In genomic region chr14:26484562-26484961, GRCh38 we compare ENCODE assay signal across 22 cellular contexts.
DNase-seq lines count a peak whose midpoint lies in the region; ATAC-seq, FAIRE-seq and TF ChIP-seq lines count a peak whose summit lies in the region.
"Had no signal": no experiment of that assay in that cellular context is flagged by ENCODE, and none has a peak within 500 bp of the region (broad histone marks: within the 10 kb centered on the region; RNA-seq: fewer than 3 reads in every experiment).

No MANE protein-coding gene starts in this region.

- H4K8ac ChIP-seq in mesenchymal stem cell (ENCODE audit: low read length), result no peak overlapping the region

- POLR2A ChIA-PET in HepG2 (lab: Yijun Ruan, JAX), result no interaction called here

- no peaks in the 10 kb centered on the region for H3K79me1 ChIP-seq in mesenchymal stem cell (replicated peaks; ENCODE audit: low read length, poor library complexity, severe bottlenecking)

- ATAC-seq in HepG2 (no peak), right lobe of liver (no peak)
- ATAC-seq: GM12878 had no signal

- H3K18ac ChIP-seq in mesenchymal stem cell (ENCODE audit: low read depth in 1 of 2, low read length in 2 of 2), result no peak overlapping the region

- H3K79me2 ChIP-seq in HepG2 (ENCODE audit: insufficient read depth, low read length), result no peaks in the 10 kb centered on the region
- no peaks in the 10 kb centered on the region for H3K79me2 ChIP-seq in OCI-LY3 (ENCODE audit: low read length)

- H3K27ac Mint-ChIP-seq in activated naive CD4-positive, alpha-beta T cell treated with anti-CD3 and anti-CD28 coated beads, Interleukin-2, amount 10 ng/mL, durations not matched to agents 7 days and 5 days, result no peak overlapping the region
- H3K27ac Mint-ChIP-seq: CD14-positive monocyte; CD4-positive, CD25-positive, alpha-beta regulatory T cell; CD8-positive, alpha-beta memory T cell had no signal

- H2BK15ac ChIP-seq in mesenchymal stem cell (ENCODE audit: low read depth, poor library complexity, severe bottlenecking), result no peak overlapping the region

- no peaks in the 10 kb centered on the region for H3K4me1 Mint-ChIP-seq in activated naive CD4-positive, alpha-beta T cell treated with anti-CD3 and anti-CD28 coated beads, Interleukin-2, amount 10 ng/mL, durations not matched to agents 7 days and 5 days
- H3K4me1 Mint-ChIP-seq: CD14-positive monocyte; CD4-positive, alpha-beta memory T cell; CD4-positive, CD25-positive, alpha-beta regulatory T cell; CD8-positive, alpha-beta memory T cell had no signal

- no peak overlapping the region for H3K23ac ChIP-seq in mesenchymal stem cell (ENCODE audit: low read length in 2 of 2)

- H3K4ac ChIP-seq in mesenchymal stem cell (ENCODE audit: low read depth in 1 of 2, low read length in 2 of 2), result no peak overlapping the region

- CTCF ChIA-PET in HepG2 (lab: Yijun Ruan, JAX; ENCODE audit: low intra/inter-chr PET ratio, low total read pairs), result no interaction called here
- CTCF ChIA-PET in activated naive CD4-positive, alpha-beta T cell treated with anti-CD3 and anti-CD28 coated beads, Interleukin-2, amount 10 ng/mL, durations not matched to agents 7 days and 5 days (lab: Charles Lee), result no interaction called here

- intact Hi-C loops in HepG2 (cut with micrococcal nuclease; ENCODE audit: unreplicated experiment), result no loop called here
- intact Hi-C loops in right lobe of liver (cut with DNase I), result no loop called here

- BruUV-seq in HepG2 (replicated peaks; lab: Mats Ljungman, UMichigan), result no TSS peak

- DNase-seq in HepG2 (ENCODE audit: low spot score) (no peak), right lobe of liver (no peak), mesenchymal stem cell (no peak), DMS 273 (lab: John Stamatoyannopoulos, UW; ENCODE audit: unreplicated experiment) (no peak)
- DNase-seq in activated naive CD4-positive, alpha-beta T cell treated with anti-CD3 and anti-CD28 coated beads, Interleukin-2, amount 10 ng/mL, durations not matched to agents 7 days and 5 days, result no peak
- DNase-seq: ACHN; BE2C; CD4-positive, alpha-beta memory T cell; CD4-positive, CD25-positive, alpha-beta regulatory T cell; CD8-positive, alpha-beta memory T cell; COR-L47; DMS79 treated with DMSO at 0.1 percent for 48 hours; GDM1 had no signal

- TF ChIP-seq EP300 in HepG2 (IDR thresholded peaks at IDR 0.05; ENCODE audit: low read depth in 2 of 2, low read length in 2 of 2), result no peak
- no peak for TF ChIP-seq EP300 in HepG2 (CRISPR knock-in tag; IDR thresholded peaks at IDR 0.05; ENCODE audit: borderline replicate concordance)

- H3K9ac ChIP-seq in HepG2 (ENCODE audit: insufficient read depth, low read depth, low read length) (no peak overlapping the region), OCI-LY3 (ENCODE audit: low read length) (no peak overlapping the region), mesenchymal stem cell (ENCODE audit: low read length) (no peak overlapping the region)
- H3K9ac ChIP-seq: BLaER1 had no signal

- TF ChIP-seq CTCF in HepG2 (CRISPR knock-in tag; IDR thresholded peaks at IDR 0.05) (no peak), right lobe of liver (IDR thresholded peaks at IDR 0.05) (no peak), OCI-LY3 (IDR thresholded peaks at IDR 0.05; ENCODE audit: low read depth, low read length) (no peak)

- no peaks in the 10 kb centered on the region for H3K36me3 Mint-ChIP-seq in activated naive CD4-positive, alpha-beta T cell treated with anti-CD3 and anti-CD28 coated beads, Interleukin-2, amount 10 ng/mL, durations not matched to agents 7 days and 5 days
- H3K36me3 Mint-ChIP-seq: CD14-positive monocyte; CD4-positive, alpha-beta memory T cell; CD4-positive, CD25-positive, alpha-beta regulatory T cell; CD8-positive, alpha-beta memory T cell had no signal

- H3K36me3 ChIP-seq in HepG2 (replicated peaks in 1 of 2; ENCODE audit: control insufficient read depth in 1 of 2, insufficient read depth in 2 of 2, low read length in 2 of 2), result no peaks in the 10 kb centered on the region
- no peaks in the 10 kb centered on the region for H3K36me3 ChIP-seq in right lobe of liver
- no peaks in the 10 kb centered on the region for H3K36me3 ChIP-seq in OCI-LY3 (replicated peaks; ENCODE audit: low read depth, low read length)
- no peaks in the 10 kb centered on the region for H3K36me3 ChIP-seq in ectodermal cell (ENCODE audit: control insufficient read depth, insufficient read depth, low read length)
- H3K36me3 ChIP-seq in mesenchymal stem cell (ENCODE audit: control insufficient read depth in 1 of 2, insufficient read depth in 2 of 2, low read depth in 1 of 2, low read length in 2 of 2), result peaks cover 0 to 9% of the 10 kb centered on the region in 2 experiments
- H3K36me3 ChIP-seq: BE2C, BLaER1 had no signal

- H2AFZ ChIP-seq in HepG2 (ENCODE audit: low read length) (no peak overlapping the region), OCI-LY3 (ENCODE audit: low read depth, low read length) (0 out of 2 replicates have a peak overlapping the region, but pooled peaks have one; percentile 39), mesenchymal stem cell (ENCODE audit: low read depth, low read length) (no peak overlapping the region)

- no peak overlapping the region for H2BK120ac ChIP-seq in mesenchymal stem cell (ENCODE audit: low read depth, low read length)

- no peaks in the 10 kb centered on the region for H4K20me1 ChIP-seq in HepG2 (ENCODE audit: insufficient read depth, low read length)
- no peaks in the 10 kb centered on the region for H4K20me1 ChIP-seq in OCI-LY3 (ENCODE audit: insufficient read depth, low read length)
- H4K20me1 ChIP-seq: BLaER1 had no signal

- no peaks in the 10 kb centered on the region for H3K27me3 Mint-ChIP-seq in activated naive CD4-positive, alpha-beta T cell treated with anti-CD3 and anti-CD28 coated beads, Interleukin-2, amount 10 ng/mL, durations not matched to agents 7 days and 5 days
- H3K27me3 Mint-ChIP-seq: CD4-positive, alpha-beta memory T cell; CD4-positive, CD25-positive, alpha-beta regulatory T cell; CD8-positive, alpha-beta memory T cell had no signal

- TF ChIP-seq POLR2A in HepG2 (IDR thresholded peaks at IDR 0.05; ENCODE audit: insufficient read depth in 1 of 2, low read depth in 2 of 2, low read length in 2 of 2) (no peak), right lobe of liver (IDR thresholded peaks at IDR 0.05) (no peak)

- in situ Hi-C loops in HepG2 (cut with HindIII; ENCODE audit: extremely low pct_ligation_motif_present, low pct_unique_long_range_greater_than_20kb), result no loop called here

- no peak overlapping the region for H3K4me2 ChIP-seq in HepG2 (ENCODE audit: low read depth, low read length)
- no peak overlapping the region for H3K4me2 ChIP-seq in OCI-LY3 (ENCODE audit: low read length)
- H3K4me2 ChIP-seq in mesenchymal stem cell (ENCODE audit: low read length, poor library complexity, severe bottlenecking), result no peak overlapping the region
- H3K4me2 ChIP-seq: BLaER1 had no signal

- H3K9me3 Mint-ChIP-seq in activated naive CD4-positive, alpha-beta T cell treated with anti-CD3 and anti-CD28 coated beads, Interleukin-2, amount 10 ng/mL, durations not matched to agents 7 days and 5 days, result peaks cover 9% of the 10 kb centered on the region

- FAIRE-seq in HepG2 (lab: Jason Lieb, UNC), result no peak
- FAIRE-seq: GM12878, GM12892, GM18507, GM19239 had no signal

- peaks cover 65% of the 10 kb centered on the region for H3K9me3 ChIP-seq in HepG2 (ENCODE audit: low read length)
- H3K9me3 ChIP-seq in right lobe of liver, result no peaks in the 10 kb centered on the region
- H3K9me3 ChIP-seq in OCI-LY3 (ENCODE audit: insufficient read depth, low read length), result no peaks in the 10 kb centered on the region
- H3K9me3 ChIP-seq in ectodermal cell (ENCODE audit: control insufficient read depth, low read length), result no peaks in the 10 kb centered on the region
- H3K9me3 ChIP-seq in mesenchymal stem cell (ENCODE audit: control insufficient read depth, low read length), result no peaks in the 10 kb centered on the region
- H3K9me3 ChIP-seq: BE2C, BLaER1 had no signal

- WGBS in HepG2 (ENCODE audit: low lambda C conversion rate), result 2% methylated on average over 2 of the region's 2 CpGs
- 51% methylated on average over 2 of the region's 2 CpGs for WGBS in right lobe of liver (ENCODE audit: insufficient coverage, low coverage, low lambda C conversion rate, missing lambda C conversion rate)
- WGBS in ectodermal cell, 2 experiments, result 91 to 94% methylated on average over 1 of the region's 2 CpGs
- 100% methylated on average over 1 of the region's 2 CpGs for WGBS in mesenchymal stem cell

- no peak overlapping the region for H2AK5ac ChIP-seq in mesenchymal stem cell (ENCODE audit: low read length, severe bottlenecking)

- H2BK12ac ChIP-seq in mesenchymal stem cell (ENCODE audit: low read length in 2 of 2), result no peak overlapping the region

- no peak overlapping the region for H4K91ac ChIP-seq in mesenchymal stem cell (ENCODE audit: low read length)

- H3K4me3 Mint-ChIP-seq in activated naive CD4-positive, alpha-beta T cell treated with anti-CD3 and anti-CD28 coated beads, Interleukin-2, amount 10 ng/mL, durations not matched to agents 7 days and 5 days, result no peak overlapping the region
- H3K4me3 Mint-ChIP-seq: CD14-positive monocyte; CD4-positive, alpha-beta memory T cell; CD4-positive, CD25-positive, alpha-beta regulatory T cell; CD8-positive, alpha-beta memory T cell had no signal

- H3K14ac ChIP-seq in mesenchymal stem cell (ENCODE audit: low read length in 2 of 2), result no peak overlapping the region

- H3K27me3 ChIP-seq in HepG2 (ENCODE audit: control insufficient read depth in 1 of 2, insufficient read depth in 2 of 2, low read length in 2 of 2) (no peaks in the 10 kb centered on the region), right lobe of liver (no peaks in the 10 kb centered on the region), OCI-LY3 (ENCODE audit: low read depth, low read length) (no peaks in the 10 kb centered on the region), ectodermal cell (ENCODE audit: control insufficient read depth, insufficient read depth, low read length, poor library complexity, severe bottlenecking) (no peaks in the 10 kb centered on the region), mesenchymal stem cell (ENCODE audit: control insufficient read depth in 1 of 2, insufficient read depth in 1 of 2, low read length in 2 of 2) (no peaks in the 10 kb centered on the region)
- H3K27me3 ChIP-seq: BE2C, BLaER1 had no signal

- H3K4me1 ChIP-seq in HepG2 (ENCODE audit: insufficient read depth, low read length), result no peaks in the 10 kb centered on the region
- H3K4me1 ChIP-seq in right lobe of liver, result no peaks in the 10 kb centered on the region
- no peaks in the 10 kb centered on the region for H3K4me1 ChIP-seq in OCI-LY3 (ENCODE audit: low read length)
- no peaks in the 10 kb centered on the region for H3K4me1 ChIP-seq in ectodermal cell (ENCODE audit: control insufficient read depth, insufficient read depth, low read length)
- H3K4me1 ChIP-seq in mesenchymal stem cell (ENCODE audit: control insufficient read depth, insufficient read depth, low read depth, low read length), result no peaks in the 10 kb centered on the region
- H3K4me1 ChIP-seq: BE2C, BLaER1 had no signal

- H3K4me3 ChIP-seq in HepG2 (replicated peaks in 1 of 3; ENCODE audit: insufficient read depth in 1 of 3, low read depth in 2 of 3, low read length in 3 of 3), result no peak overlapping the region
- no peak overlapping the region for H3K4me3 ChIP-seq in right lobe of liver
- no peak overlapping the region for H3K4me3 ChIP-seq in OCI-LY3 (ENCODE audit: low read length)
- no peak overlapping the region for H3K4me3 ChIP-seq in ectodermal cell (ENCODE audit: insufficient read depth, low read depth, low read length)
- no peak overlapping the region for H3K4me3 ChIP-seq in mesenchymal stem cell (ENCODE audit: insufficient read depth in 1 of 2, low read depth in 1 of 2, low read length in 2 of 2)
- H3K4me3 ChIP-seq: BLaER1, GM12878 had no signal

- TF ChIP-seq RAD21 in HepG2 (CRISPR knock-in tag; IDR thresholded peaks at IDR 0.05), result no peak

- H2BK5ac ChIP-seq in mesenchymal stem cell (ENCODE audit: low read depth, low read length, poor library complexity, severe bottlenecking), result no peak overlapping the region

- H3K27ac ChIP-seq in HepG2 (ENCODE audit: extremely low read length, insufficient read depth, low read length), result no peak overlapping the region
- no peak overlapping the region for H3K27ac ChIP-seq in right lobe of liver
- no peak overlapping the region for H3K27ac ChIP-seq in OCI-LY3 (ENCODE audit: low read length)
- H3K27ac ChIP-seq in ectodermal cell (ENCODE audit: insufficient read depth, low read depth, low read length, poor library complexity, severe bottlenecking), result peak overlapping the region; percentile 11
- H3K27ac ChIP-seq in mesenchymal stem cell (ENCODE audit: low read length, poor library complexity, severe bottlenecking), result no peak overlapping the region
- H3K27ac ChIP-seq: 22Rv1, BLaER1 had no signal
